ENCODE assay signal across 13 cellular contexts in the genomic region with DNA sequence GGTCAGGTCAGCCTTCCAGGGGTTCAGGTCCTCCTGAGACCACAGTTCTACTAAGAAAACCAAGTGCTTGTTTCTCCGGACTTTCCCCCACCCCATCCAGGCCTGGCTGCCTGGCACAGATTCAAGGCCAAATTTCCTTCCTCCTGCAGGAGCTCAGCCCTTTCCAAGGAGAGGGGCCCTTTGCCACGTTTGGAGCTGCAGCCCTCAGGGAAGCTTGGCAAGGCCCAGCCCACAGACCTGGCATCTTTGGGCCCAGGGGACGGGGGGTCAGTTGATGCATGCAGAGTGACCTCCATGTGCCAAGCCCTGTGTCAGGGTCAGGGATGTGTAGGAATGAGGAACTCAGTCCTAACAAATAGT.
DNase-seq lines count a peak whose midpoint lies in the region; ATAC-seq and TF ChIP-seq lines count a peak whose summit lies in the region.
"Had no signal": no experiment of that assay in that cellular context is flagged by ENCODE, and none has a peak within 500 bp of the region (broad histone marks: within the 10 kb centered on the region; RNA-seq: fewer than 3 reads in every experiment).

No MANE protein-coding gene starts in this region.

- H3K9me1 ChIP-seq in IMR-90 (ENCODE audit: insufficient read depth, low read length), result peaks cover 9% of the 10 kb centered on the region

- H3K27me3 ChIP-seq in IMR-90 (ENCODE audit: control insufficient read depth, insufficient read depth, low read length) (no peaks in the 10 kb centered on the region), stomach smooth muscle (ENCODE audit: control insufficient read depth in 1 of 2, insufficient read depth in 2 of 2, low read length in 2 of 2) (no peaks in the 10 kb centered on the region)
- H3K27me3 ChIP-seq in CD4-positive, alpha-beta T cell (ENCODE audit: control insufficient read depth, insufficient read depth, low read length), result no peaks in the 10 kb centered on the region

- H2AK5ac ChIP-seq in IMR-90 (ENCODE audit: low read depth, low read length), result peak overlapping the region; percentile 88

- dilution Hi-C loops in IMR-90 (cut with HindIII; ENCODE audit: low sequenced_read_pairs, unreplicated experiment), result no loop called here

- no peaks in the 10 kb centered on the region; the same call in 1 of the 2 replicates for H4K20me1 ChIP-seq in IMR-90 (ENCODE audit: insufficient read depth, low read length)

- H3K4me3 ChIP-seq in IMR-90 (ENCODE audit: insufficient read depth, low read depth, low read length), result no peak overlapping the region; the same call in 1 of the 2 replicates
- peak overlapping the region; percentile 83 to 95 for H3K4me3 ChIP-seq in stomach smooth muscle (ENCODE audit: low read length in 2 of 2)
- H3K4me3 ChIP-seq: SK-N-MC had no signal

- 75% methylated on average over 1 of the region's 3 CpGs; no CpG with 5 or more reads in 1 of the 2 experiments for WGBS in IMR-90 (ENCODE audit: extremely low coverage in 2 of 2, insufficient read length in 1 of 2), 2 experiments

- peak overlapping the region; percentile 16; the same call in 1 of the 2 replicates for H2BK20ac ChIP-seq in IMR-90 (ENCODE audit: low read depth, low read length)

- TF ChIP-seq CTCF in IMR-90 (conservative IDR thresholded peaks at IDR 0.05; ENCODE audit: low read depth, low read length), result no peak
- TF ChIP-seq CTCF in CD4-positive, alpha-beta T cell (IDR thresholded peaks at IDR 0.05), result no peak

- H3K27me3 Mint-ChIP-seq in CD4-positive, alpha-beta T cell, result peaks cover 10% of the 10 kb centered on the region

- H2AK9ac ChIP-seq in IMR-90 (replicated peaks; ENCODE audit: low read depth, low read length, poor library complexity), result peak overlapping the region; percentile 6

- no peak overlapping the region for H2BK15ac ChIP-seq in IMR-90 (ENCODE audit: low read depth, low read length)

- in situ Hi-C loops in IMR-90 (cut with MboI; ENCODE audit: low sequenced_read_pairs), result no loop called here

- DNase-seq in IMR-90, result no peak
- DNase-seq in left lobe of liver (ENCODE audit: low spot score), result no peak
- no peak for DNase-seq in NCI-H1417 treated with DMSO at 0.1 percent for 48 hours (lab: John Stamatoyannopoulos, UW)
- no peak for DNase-seq in CD4-positive, alpha-beta T cell
- no peak for DNase-seq in NCI-H1417 (lab: John Stamatoyannopoulos, UW)
- DNase-seq: activated gamma-delta T cell treated with Interleukin-2 at 50 U/mL for 16 hours, mammary epithelial cell had no signal

- H4K91ac ChIP-seq in IMR-90 (ENCODE audit: insufficient read depth, low read depth, low read length), result peak overlapping the region; percentile 20; the same call in 1 of the 2 replicates

- H3K4ac ChIP-seq in IMR-90 (ENCODE audit: low read depth, low read length), result peak overlapping the region; percentile 87

- H3K36me3 ChIP-seq in IMR-90 (ENCODE audit: control insufficient read depth, insufficient read depth, low read length) (no peaks in the 10 kb centered on the region), stomach smooth muscle (ENCODE audit: control insufficient read depth in 2 of 2, insufficient read depth in 2 of 2, low read length in 2 of 2) (peaks cover 0 to 5% of the 10 kb centered on the region in 2 donors)

- H3K79me1 ChIP-seq in IMR-90 (ENCODE audit: low read depth in 1 of 2, low read length in 2 of 2), result peaks cover 0 to 19% of the 10 kb centered on the region in 2 experiments; a peak in 2 of 4 replicates

- intact Hi-C loops in IMR-90 (cut with micrococcal nuclease), result no loop called here
- intact Hi-C loops in CD4-positive, alpha-beta T cell (cut with DNase I, micrococcal nuclease), result no loop called here

- H3K14ac ChIP-seq in IMR-90 (replicated peaks; ENCODE audit: low read depth, low read length), result peak overlapping the region; percentile 33; the same call in 1 of the 2 replicates

- peak overlapping the region; percentile 81 for H2BK5ac ChIP-seq in IMR-90 (ENCODE audit: low read depth, low read length, poor library complexity, severe bottlenecking)

- H3K56ac ChIP-seq in IMR-90 (ENCODE audit: extremely low read depth, insufficient read depth, low read length), result no peak overlapping the region

- ATAC-seq in IMR-90 (ENCODE audit: low read depth), result no peak
- peak; percentile 31 for ATAC-seq in left lobe of liver
- ATAC-seq in HG03045 (IDR thresholded peaks at IDR 0.05; ENCODE audit: unreplicated experiment), result no peak
- no peak for ATAC-seq in CD4-positive, alpha-beta T cell (ENCODE audit: poor library complexity)

- peak overlapping the region; percentile 57; the same call in 1 of the 2 replicates for H3K23ac ChIP-seq in IMR-90 (ENCODE audit: low read depth, low read length)

- H3K4me1 Mint-ChIP-seq in CD4-positive, alpha-beta T cell (ENCODE audit: low read depth), result no peaks in the 10 kb centered on the region

- no peak for TF ChIP-seq RAD21 in IMR-90 (IDR thresholded peaks at IDR 0.05; ENCODE audit: low read length)

- H4K5ac ChIP-seq in IMR-90 (ENCODE audit: low read depth, low read length), result peak overlapping the region; percentile 68

- H4K8ac ChIP-seq in IMR-90 (ENCODE audit: low read depth in 2 of 2, low read length in 2 of 2), result peak overlapping the region; percentile 92 to 95; a peak in 3 of 4 replicates

- H3K9me3 ChIP-seq in IMR-90 (ENCODE audit: control insufficient read depth, insufficient read depth, low read length) (no peaks in the 10 kb centered on the region), stomach smooth muscle (ENCODE audit: control insufficient read depth in 2 of 2, low read length in 2 of 2) (no peaks in the 10 kb centered on the region)
- no peaks in the 10 kb centered on the region for H3K9me3 ChIP-seq in CD4-positive, alpha-beta T cell (ENCODE audit: control insufficient read depth, low read length)

- no peak for TF ChIP-seq POLR2A in IMR-90 (IDR thresholded peaks at IDR 0.05; ENCODE audit: low read depth, low read length)

- no peak overlapping the region for H3K27ac Mint-ChIP-seq in CD4-positive, alpha-beta T cell
- H3K27ac Mint-ChIP-seq: CD14-positive monocyte had no signal

- H3K27ac ChIP-seq in IMR-90 (ENCODE audit: insufficient read depth, low read length) (peak overlapping the region; percentile 89), cingulate gyrus (ENCODE audit: low read depth, low read length) (peak overlapping the region; percentile 41), stomach smooth muscle (ENCODE audit: low read length) (peak overlapping the region; percentile 94)
- no peak overlapping the region for H3K27ac ChIP-seq in CD4-positive, alpha-beta T cell (ENCODE audit: low read depth, low read length)
- H3K27ac ChIP-seq: SK-N-MC had no signal

- POLR2A ChIA-PET in IMR-90 (lab: Charles Lee; ENCODE audit: unreplicated experiment), result interaction anchor here (0.6 kb wide), 1 partner anchor 26 kb away, joined by 3 read pairs; no protein-coding TSS in a partner anchor
- POLR2A ChIA-PET in CD4-positive, alpha-beta T cell (lab: Charles Lee), result no interaction called here

- H3K4me3 Mint-ChIP-seq in CD4-positive, alpha-beta T cell, result no peak overlapping the region
- H3K4me3 Mint-ChIP-seq: CD14-positive monocyte had no signal

- H3K4me1 ChIP-seq in IMR-90 (ENCODE audit: control insufficient read depth, insufficient read depth, low read length) (peaks cover 30% of the 10 kb centered on the region), stomach smooth muscle (ENCODE audit: control insufficient read depth, insufficient read depth, low read length) (peaks cover 63% of the 10 kb centered on the region)

- H3K4me2 ChIP-seq in IMR-90 (ENCODE audit: low read depth, low read length), result peak overlapping the region; percentile 53

- CTCF ChIA-PET in IMR-90 (lab: Yijun Ruan, JAX), result interaction anchor here (1.0 kb wide), 1 partner anchor 31 kb away, joined by 3 read pairs; no protein-coding TSS in a partner anchor
- CTCF ChIA-PET in CD4-positive, alpha-beta T cell (lab: Charles Lee), result no interaction called here

- BruUV-seq in IMR-90 (replicated peaks; lab: Mats Ljungman, UMichigan), result no TSS peak

- H3K9ac ChIP-seq in IMR-90 (ENCODE audit: low read depth, low read length), result peak overlapping the region; percentile 54
- H3K9ac ChIP-seq in stomach smooth muscle (ENCODE audit: low read length in 2 of 2), result peak overlapping the region; percentile 89 to 98

- no peaks in the 10 kb centered on the region for H3K36me3 Mint-ChIP-seq in CD4-positive, alpha-beta T cell (ENCODE audit: low read depth)
- H3K36me3 Mint-ChIP-seq: CD14-positive monocyte, type B pancreatic cell had no signal

- H3K9me3 Mint-ChIP-seq in CD4-positive, alpha-beta T cell, result no peaks in the 10 kb centered on the region
- H3K9me3 Mint-ChIP-seq: type B pancreatic cell had no signal

- H2AFZ ChIP-seq in IMR-90 (replicated peaks; ENCODE audit: low read length, poor library complexity), result peak overlapping the region; percentile 11

- H2BK120ac ChIP-seq in IMR-90 (ENCODE audit: low read depth, low read length), result peak overlapping the region; percentile 91

- H3K18ac ChIP-seq in IMR-90 (ENCODE audit: low read depth, low read length), result peak overlapping the region; percentile 43; the same call in 1 of the 2 replicates

TF ChIP-seq in IMR-90, 13 proteins besides CTCF, POLR2A, EP300 and RAD21:
- TF ChIP-seq FOS (IDR thresholded peaks at IDR 0.05; ENCODE audit: low read depth, low read length) (no peak), MAFK (IDR thresholded peaks at IDR 0.05; ENCODE audit: low read depth, low read length) (no peak), CEBPB (IDR thresholded peaks at IDR 0.05; ENCODE audit: low read depth, low read length) (no peak)
